ENCODE assay signal across 20 cellular contexts in genomic region chr2:143778981-143779380, GRCh38.
DNase-seq lines count a peak whose midpoint lies in the region; ATAC-seq, FAIRE-seq and TF ChIP-seq lines count a peak whose summit lies in the region.
"Had no signal": no experiment of that assay in that cellular context is flagged by ENCODE, and none has a peak within 500 bp of the region (broad histone marks: within the 10 kb centered on the region; RNA-seq: fewer than 3 reads in every experiment).

No MANE protein-coding gene starts in this region.

- no peak overlapping the region for H3K27ac Mint-ChIP-seq in astrocyte (ENCODE audit: unreplicated experiment)
- H3K27ac Mint-ChIP-seq: activated B cell treated with CpG ODN at 0.5 μM for 24 hours; activated CD8-positive, alpha-beta memory T cell treated with anti-CD3 and anti-CD28 coated beads, Interleukin-2, amount 10 ng/mL, durations not matched to agents 7 days and 5 days had no signal

- H3K18ac ChIP-seq in mesendoderm (ENCODE audit: low read length): no peak overlapping the region

- no peak overlapping the region for H2BK15ac ChIP-seq in mesendoderm (replicated peaks; ENCODE audit: low read depth)

- DNase-seq in AG10803 (ENCODE audit: low read depth): peak; percentile 59
- DNase-seq in HCEC 1CT: peak; percentile 62
- DNase-seq in astrocyte (ENCODE audit: low read depth): peak; percentile 75
- DNase-seq in mesendoderm: peak; percentile 99
- DNase-seq: activated B cell treated with CpG ODN at 0.5 μM for 24 hours; activated CD8-positive, alpha-beta memory T cell treated with anti-CD3 and anti-CD28 coated beads, Interleukin-2, amount 10 ng/mL, durations not matched to agents 7 days and 5 days; activated effector memory CD4-positive, alpha-beta T cell treated with anti-CD3 and anti-CD28 coated beads, Interleukin-2, amount 50 U/mL, for 16 hours; Calu3; heart right ventricle; left cardiac atrium; NCI-H2171; pancreas; stimulated activated naive CD4-positive, alpha-beta T cell; upper lobe of right lung had no signal

- H4K20me1 ChIP-seq in astrocyte (ENCODE audit: insufficient read depth, low read length): no peaks in the 10 kb centered on the region

- no peaks in the 10 kb centered on the region for H3K4me1 Mint-ChIP-seq in astrocyte (ENCODE audit: low read depth, unreplicated experiment)
- H3K4me1 Mint-ChIP-seq: activated B cell treated with CpG ODN at 0.5 μM for 24 hours; activated CD8-positive, alpha-beta memory T cell treated with anti-CD3 and anti-CD28 coated beads, Interleukin-2, amount 10 ng/mL, durations not matched to agents 7 days and 5 days had no signal

- TF ChIP-seq CTCF in AG10803 (conservative IDR thresholded peaks at IDR 0.05; ENCODE audit: low read length) (no peak), astrocyte (IDR thresholded peaks at IDR 0.05; ENCODE audit: insufficient read depth, low read depth, low read length) (no peak)

- no peaks in the 10 kb centered on the region for H3K9me3 Mint-ChIP-seq in astrocyte (ENCODE audit: unreplicated experiment)
- H3K9me3 Mint-ChIP-seq: activated B cell treated with CpG ODN at 0.5 μM for 24 hours had no signal

- H3K27ac ChIP-seq in astrocyte (ENCODE audit: low read depth, low read length) (no peak overlapping the region), mesendoderm (ENCODE audit: low read depth, low read length) (no peak overlapping the region)
- H3K27ac ChIP-seq: coronary artery, heart right ventricle, pancreas, upper lobe of right lung had no signal

- no peak overlapping the region for H3K56ac ChIP-seq in mesendoderm (ENCODE audit: low read length)

- no peak overlapping the region for H3K9ac ChIP-seq in astrocyte (ENCODE audit: low read length)
- no peak overlapping the region for H3K9ac ChIP-seq in mesendoderm (ENCODE audit: low read length)

- no CpG with 5 or more reads among the region's 4 CpGs for WGBS in mesendoderm (ENCODE audit: extremely low coverage, insufficient coverage, low lambda C conversion rate)

- no peak overlapping the region for H3K4ac ChIP-seq in mesendoderm (ENCODE audit: low read depth, low read length)

- no peaks in the 10 kb centered on the region for H3K27me3 ChIP-seq in astrocyte (ENCODE audit: insufficient read depth, low read length)
- H3K27me3 ChIP-seq in mesendoderm (ENCODE audit: insufficient read depth, low read length, poor library complexity): no peaks in the 10 kb centered on the region
- H3K27me3 ChIP-seq: heart right ventricle, pancreas, upper lobe of right lung had no signal

- H2BK5ac ChIP-seq in mesendoderm (ENCODE audit: low read length): no peak overlapping the region

- H3K79me2 ChIP-seq in astrocyte (ENCODE audit: insufficient read depth, low read length): no peaks in the 10 kb centered on the region
- H3K79me2 ChIP-seq in mesendoderm (ENCODE audit: control insufficient read depth, insufficient read depth, low read length): no peaks in the 10 kb centered on the region

- no peak for ATAC-seq in GM18868 (IDR thresholded peaks at IDR 0.05; ENCODE audit: unreplicated experiment)
- no peak for ATAC-seq in HG03039 (IDR thresholded peaks at IDR 0.05; ENCODE audit: unreplicated experiment)
- no peak for ATAC-seq in GM21360 (IDR thresholded peaks at IDR 0.05; ENCODE audit: unreplicated experiment)
- ATAC-seq in GM18858 (IDR thresholded peaks at IDR 0.05; ENCODE audit: unreplicated experiment): no peak
- ATAC-seq: activated CD8-positive, alpha-beta memory T cell treated with anti-CD3 and anti-CD28 coated beads, Interleukin-2, amount 10 ng/mL, durations not matched to agents 7 days and 5 days; esophagus mucosa; heart right ventricle; left cardiac atrium; pancreas; upper lobe of right lung had no signal

- peaks cover 3% of the 10 kb centered on the region for H3K27me3 Mint-ChIP-seq in astrocyte (ENCODE audit: low read depth, unreplicated experiment)
- H3K27me3 Mint-ChIP-seq: activated B cell treated with CpG ODN at 0.5 μM for 24 hours; activated CD8-positive, alpha-beta memory T cell treated with anti-CD3 and anti-CD28 coated beads, Interleukin-2, amount 10 ng/mL, durations not matched to agents 7 days and 5 days had no signal

- H2AK5ac ChIP-seq in mesendoderm (ENCODE audit: low read length): no peak overlapping the region

- no peaks in the 10 kb centered on the region for H3K79me1 ChIP-seq in mesendoderm (ENCODE audit: low read length)

- no peaks in the 10 kb centered on the region for H3K9me3 ChIP-seq in astrocyte (ENCODE audit: insufficient read depth, low read depth, low read length)
- H3K9me3 ChIP-seq: heart right ventricle, pancreas, upper lobe of right lung had no signal

- no peak overlapping the region for H4K8ac ChIP-seq in mesendoderm (ENCODE audit: low read depth, low read length)

- H3K4me2 ChIP-seq in astrocyte (ENCODE audit: low read length): no peak overlapping the region
- H3K4me2 ChIP-seq in mesendoderm (ENCODE audit: low read length): no peak overlapping the region

- no peak overlapping the region for H3K23ac ChIP-seq in mesendoderm (ENCODE audit: low read length)

- FAIRE-seq in astrocyte (lab: Jason Lieb, UNC): no peak
- FAIRE-seq: pancreas had no signal

- no peak overlapping the region for H3K4me3 Mint-ChIP-seq in astrocyte (ENCODE audit: unreplicated experiment)
- H3K4me3 Mint-ChIP-seq: activated B cell treated with CpG ODN at 0.5 μM for 24 hours; activated CD8-positive, alpha-beta memory T cell treated with anti-CD3 and anti-CD28 coated beads, Interleukin-2, amount 10 ng/mL, durations not matched to agents 7 days and 5 days had no signal

- H3K36me3 ChIP-seq in astrocyte (ENCODE audit: insufficient read depth, low read length): no peaks in the 10 kb centered on the region
- H3K36me3 ChIP-seq in mesendoderm (ENCODE audit: control insufficient read depth, insufficient read depth, low read length): no peaks in the 10 kb centered on the region
- H3K36me3 ChIP-seq: heart right ventricle, pancreas, upper lobe of right lung had no signal

- H2AFZ ChIP-seq in astrocyte (ENCODE audit: low read depth, low read length): no peak overlapping the region

- H3K4me1 ChIP-seq in astrocyte (ENCODE audit: insufficient read depth, low read length) (peaks cover 3% of the 10 kb centered on the region), mesendoderm (ENCODE audit: control insufficient read depth, low read depth, low read length) (peaks cover 1% of the 10 kb centered on the region)
- H3K4me1 ChIP-seq: heart right ventricle, pancreas, upper lobe of right lung had no signal

- H3K4me3 ChIP-seq in AG10803 (ENCODE audit: low read length): no peak overlapping the region
- no peak overlapping the region for H3K4me3 ChIP-seq in astrocyte (ENCODE audit: insufficient read depth, low read depth, low read length)
- no peak overlapping the region for H3K4me3 ChIP-seq in mesendoderm (ENCODE audit: low read length)
- H3K4me3 ChIP-seq: coronary artery, heart right ventricle, pancreas, upper lobe of right lung had no signal

- H2BK120ac ChIP-seq in mesendoderm (ENCODE audit: low read depth, low read length): no peak overlapping the region

- no peak overlapping the region for H4K5ac ChIP-seq in mesendoderm (ENCODE audit: low read length)

- no peaks in the 10 kb centered on the region for H3K36me3 Mint-ChIP-seq in astrocyte (ENCODE audit: low read depth, unreplicated experiment)
- H3K36me3 Mint-ChIP-seq: activated CD8-positive, alpha-beta memory T cell treated with anti-CD3 and anti-CD28 coated beads, Interleukin-2, amount 10 ng/mL, durations not matched to agents 7 days and 5 days had no signal
